Comparison of ENCODE assay signal across 21 cellular contexts in genomic region chr9:32360983-32361673, GRCh38.
"Had no signal": no experiment of that assay in that cellular context is flagged by ENCODE, and none has a peak within 500 bp of the region (broad histone marks: within the 10 kb centered on the region; RNA-seq: fewer than 3 reads in every experiment).

No MANE protein-coding gene starts in this region.

- H3K4me3 ChIP-seq: dorsolateral prefrontal cortex, heart left ventricle, lung, neural progenitor cell, ovary, right atrium auricular region, testis, tibial nerve, upper lobe of right lung had no signal

- H3K4me2 ChIP-seq: neural progenitor cell had no signal

- H2AFZ ChIP-seq: neural progenitor cell had no signal

- ATAC-seq: heart left ventricle; left colon; left ventricle myocardium superior; natural killer cell treated with Interleukin-12 subunit alpha and Interleukin-12 subunit beta and Interleukin-15 and Interleukin-18, amount 100 ng/mL, for 72 hours; upper lobe of right lung had no signal

- H3K27me3 ChIP-seq: neural progenitor cell, ovary, right atrium auricular region, testis, tibial nerve, upper lobe of right lung had no signal

- H3K36me3 ChIP-seq: heart left ventricle, neural progenitor cell, ovary, right atrium auricular region, tibial nerve, upper lobe of right lung had no signal

- H3K9me3 ChIP-seq: heart left ventricle, ovary, right atrium auricular region, testis, tibial nerve, upper lobe of right lung had no signal

- DNase-seq: cortex of kidney; dorsolateral prefrontal cortex; effector CD8-positive, alpha-beta T cell; heart left ventricle; hippocampal formation; left colon; left ventricle myocardium superior; mesenchymal stem cell; midbrain; nucleus accumbens; ovary; small intestine; stimulated activated CD4-positive, alpha-beta T cell treated with anti-CD3 and anti-CD28 coated beads, Interleukin-12 subunit alpha, Interleukin-12 subunit beta, amount 100 ng/mL, for 4 hours; stimulated activated naive CD4-positive, alpha-beta T cell treated with Interleukin-2 at 50 U/mL for 16 hours; testis; upper lobe of right lung had no signal

- H3K9me3 Mint-ChIP-seq: natural killer cell treated with Interleukin-12 subunit alpha and Interleukin-12 subunit beta and Interleukin-15 and Interleukin-18, amount 100 ng/mL, for 72 hours had no signal

- H3K4me1 ChIP-seq: heart left ventricle, neural progenitor cell, right atrium auricular region, testis, tibial nerve, upper lobe of right lung had no signal

- H3K4me1 Mint-ChIP-seq: neural progenitor cell had no signal

- H3K27ac ChIP-seq: dorsolateral prefrontal cortex, heart left ventricle, neural progenitor cell, ovary, right atrium auricular region, testis, tibial nerve, upper lobe of right lung had no signal

- H3K27ac Mint-ChIP-seq: natural killer cell treated with Interleukin-12 subunit alpha and Interleukin-12 subunit beta and Interleukin-15 and Interleukin-18, amount 100 ng/mL, for 72 hours; neural progenitor cell had no signal

- H3K36me3 Mint-ChIP-seq: natural killer cell treated with Interleukin-12 subunit alpha and Interleukin-12 subunit beta and Interleukin-15 and Interleukin-18, amount 100 ng/mL, for 72 hours; neural progenitor cell had no signal

- H3K4me3 Mint-ChIP-seq: natural killer cell treated with Interleukin-12 subunit alpha and Interleukin-12 subunit beta and Interleukin-15 and Interleukin-18, amount 100 ng/mL, for 72 hours; neural progenitor cell had no signal

- H3K9ac ChIP-seq: neural progenitor cell had no signal
